In the genomic region with DNA sequence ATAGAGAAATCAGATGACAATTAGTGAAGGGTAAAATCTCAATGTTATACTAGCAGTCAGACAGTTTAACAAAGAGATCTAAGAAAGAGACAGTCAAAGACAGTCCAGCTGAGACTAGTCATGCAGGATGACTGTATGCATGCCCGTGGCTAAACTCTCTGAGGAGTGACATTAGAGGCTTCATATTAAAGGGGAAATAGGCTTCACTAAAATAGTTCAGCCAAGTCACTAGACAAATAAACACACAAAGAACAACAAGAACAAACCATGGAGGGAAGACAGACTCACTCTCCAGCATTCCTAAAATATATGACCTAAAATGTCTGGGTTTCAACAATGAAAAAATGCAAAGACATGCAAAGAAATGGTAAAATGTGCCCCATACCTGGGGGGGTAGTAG, we compare ENCODE assay signal across 1 cellular context.
TF ChIP-seq lines count a peak whose summit lies in the region.

No MANE protein-coding gene starts in this region.

TF ChIP-seq in endothelial cell of umbilical vein, 7 proteins besides CTCF, POLR2A, EP300 and RAD21:
- TF ChIP-seq JUN (IDR thresholded peaks at IDR 0.05; ENCODE audit: borderline replicate concordance, insufficient read depth, insufficient read length, low read depth) (no peak), FOS (IDR thresholded peaks at IDR 0.05; ENCODE audit: borderline replicate concordance, insufficient read depth, low read length) (no peak), GATA2 (IDR thresholded peaks at IDR 0.05; ENCODE audit: insufficient read depth, insufficient read length, low read depth, low read length) (no peak), POLR2AphosphoS5 (IDR thresholded peaks at IDR 0.05; ENCODE audit: insufficient read depth, low read depth, low read length) (no peak), MYC (IDR thresholded peaks at IDR 0.05; ENCODE audit: low read depth, low read length) (no peak), EZH2 (IDR thresholded peaks at IDR 0.05; ENCODE audit: borderline replicate concordance, low read depth, low read length, severe bottlenecking) (no peak)
- TF ChIP-seq, protein P1, sequence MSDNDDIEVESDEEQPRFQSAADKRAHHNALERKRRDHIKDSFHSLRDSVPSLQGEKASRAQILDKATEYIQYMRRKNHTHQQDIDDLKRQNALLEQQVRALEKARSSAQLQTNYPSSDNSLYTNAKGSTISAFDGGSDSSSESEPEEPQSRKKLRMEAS (IDR thresholded peaks at IDR 0.05; ENCODE audit: insufficient read depth, insufficient read length), result no peak
